Comparison of ENCODE assay signal across 17 cellular contexts in genomic region chr2:102803041-102803896, GRCh38. TPM values are rescaled to one million over a fixed set of nuclear protein-coding genes. Genes with fewer than 3 reads are reported as not detected.
DNase-seq lines count a peak whose midpoint lies in the region; ATAC-seq, FAIRE-seq and TF ChIP-seq lines count a peak whose summit lies in the region.
"Had no signal": no experiment of that assay in that cellular context is flagged by ENCODE, and none has a peak within 500 bp of the region (broad histone marks: within the 10 kb centered on the region; RNA-seq: fewer than 3 reads in every experiment).

No MANE protein-coding gene starts in this region.

- POLR2A ChIA-PET in SK-N-SH (lab: Yijun Ruan, JAX) = no interaction called here

- no peak overlapping the region for H3K4me3 ChIP-seq in BLaER1 treated with 17β-estradiol and CSF1 and Interleukin-3, amounts not matched to agents 10 nM and 100 nM
- H3K4me3 ChIP-seq in keratinocyte (ENCODE audit: control insufficient read depth in 2 of 3, extremely low read depth in 1 of 3, insufficient read depth in 2 of 3, low read depth in 1 of 3, low read length in 3 of 3) (no peak overlapping the region), SK-N-SH (ENCODE audit: low read depth in 2 of 2, low read length in 1 of 2) (no peak overlapping the region), lower lobe of right lung (no peak overlapping the region)
- H3K4me3 ChIP-seq: ascending aorta, dorsolateral prefrontal cortex, Peyer's patch had no signal

- no peak overlapping the region for H3K27ac Mint-ChIP-seq in activated naive CD8-positive, alpha-beta T cell

- H3K9me2 ChIP-seq in SK-N-SH = no peaks in the 10 kb centered on the region

- no peak for TF ChIP-seq EP300 in SK-N-SH (IDR thresholded peaks at IDR 0.05; ENCODE audit: borderline replicate concordance in 1 of 2, low read depth in 1 of 2, low read length in 1 of 2)

- H3K27ac ChIP-seq in BLaER1 treated with 17β-estradiol and CSF1 and Interleukin-3, amounts not matched to agents 10 nM and 100 nM = no peak overlapping the region
- no peak overlapping the region for H3K27ac ChIP-seq in keratinocyte (ENCODE audit: control insufficient read depth, insufficient read depth, low read length)
- H3K27ac ChIP-seq in SK-N-SH (ENCODE audit: low read depth in 2 of 2, low read length in 1 of 2) = no peak overlapping the region
- H3K27ac ChIP-seq in lower lobe of right lung = no peak overlapping the region
- H3K27ac ChIP-seq: ascending aorta, dorsolateral prefrontal cortex, Peyer's patch had no signal

- no peaks in the 10 kb centered on the region for H3K27me3 Mint-ChIP-seq in activated naive CD8-positive, alpha-beta T cell

- peaks cover 0 to 12% (median 11%) of the 10 kb centered on the region in 10 experiments; a peak in 17 of 20 replicates for H3K4me1 ChIP-seq in BLaER1 treated with 17β-estradiol and CSF1 and Interleukin-3, amounts not matched to agents 10 nM and 100 nM
- H3K4me1 ChIP-seq in keratinocyte (ENCODE audit: control insufficient read depth, extremely low read depth, insufficient read depth, low read length) (peaks cover 6% of the 10 kb centered on the region), SK-N-SH (ENCODE audit: control insufficient read depth in 1 of 2, insufficient read depth in 2 of 2, low read depth in 1 of 2, low read length in 1 of 2) (no peaks in the 10 kb centered on the region; a peak in 1 of 4 replicates), lower lobe of right lung (no peaks in the 10 kb centered on the region)
- H3K4me1 ChIP-seq: ascending aorta, Peyer's patch had no signal

- H3K4me2 ChIP-seq in BLaER1 treated with 17β-estradiol and CSF1 and Interleukin-3, amounts not matched to agents 10 nM and 100 nM = peak overlapping the region in 9 of 11 experiments; percentile 29 to 70 (median 56); a peak in 18 of 22 replicates
- H3K4me2 ChIP-seq in keratinocyte (ENCODE audit: control insufficient read depth, extremely low read depth, insufficient read depth, low read depth, low read length) = peak overlapping the region; percentile 18
- H3K4me2 ChIP-seq in SK-N-SH = no peak overlapping the region

- H3K36me3 ChIP-seq in BLaER1 treated with 17β-estradiol and CSF1 and Interleukin-3, amounts not matched to agents 10 nM and 100 nM = peaks cover 36 to 57% (median 47%) of the 10 kb centered on the region in 11 experiments
- no peaks in the 10 kb centered on the region for H3K36me3 ChIP-seq in keratinocyte (ENCODE audit: control insufficient read depth in 2 of 2, extremely low read depth in 1 of 2, insufficient read depth in 2 of 2, low read length in 2 of 2)
- no peaks in the 10 kb centered on the region for H3K36me3 ChIP-seq in SK-N-SH (replicated peaks in 1 of 2; ENCODE audit: control insufficient read depth in 1 of 2, insufficient read depth in 2 of 2, low read length in 1 of 2)
- no peaks in the 10 kb centered on the region for H3K36me3 ChIP-seq in lower lobe of right lung
- H3K36me3 ChIP-seq: Peyer's patch had no signal

- dilution Hi-C loops in keratinocyte (cut with MboI; ENCODE audit: extremely low pct_ligation_motif_present, low sequenced_read_pairs) = no loop called here

- peaks cover 14% of the 10 kb centered on the region for H3K4me1 Mint-ChIP-seq in activated naive CD8-positive, alpha-beta T cell (ENCODE audit: low read depth)

- in situ Hi-C loops in KBM-7 (cut with MboI; ENCODE audit: low pct_unique_long_range_greater_than_20kb, low sequenced_read_pairs) = no loop called here

- peaks cover 22% of the 10 kb centered on the region for H3K9me3 Mint-ChIP-seq in activated naive CD8-positive, alpha-beta T cell (ENCODE audit: low read depth)

- no peaks in the 10 kb centered on the region for H3K79me2 ChIP-seq in keratinocyte (ENCODE audit: control insufficient read depth, insufficient read depth, low read length)
- no peaks in the 10 kb centered on the region for H3K79me2 ChIP-seq in SK-N-SH (ENCODE audit: insufficient read depth)

- FAIRE-seq in keratinocyte (lab: Jason Lieb, UNC) = no peak
- FAIRE-seq: G401.6, islet of Langerhans, TTC549 had no signal

- no peak overlapping the region for H3K9ac ChIP-seq in BLaER1 treated with 17β-estradiol and CSF1 and Interleukin-3, amounts not matched to agents 10 nM and 100 nM
- no peak overlapping the region for H3K9ac ChIP-seq in keratinocyte (ENCODE audit: control insufficient read depth, extremely low read depth, insufficient read depth, low read length)
- no peak overlapping the region for H3K9ac ChIP-seq in SK-N-SH

- no peaks in the 10 kb centered on the region for H3F3A ChIP-seq in SK-N-SH (replicated peaks; ENCODE audit: insufficient read depth)

- CTCF ChIA-PET in SK-N-SH (lab: Yijun Ruan, JAX) = interaction anchor here (0.7 to 6.8 kb wide), 2 partner anchors 36 to 49 kb away, joined by 3 to 63 read pairs; no protein-coding TSS in a partner anchor

- peak; percentile 56 for DNase-seq in KBM-7
- DNase-seq in keratinocyte (ENCODE audit: low read depth, low spot score) = no peak
- no peak for DNase-seq in superior temporal gyrus (ENCODE audit: extremely low spot score)
- DNase-seq in SK-N-SH = no peak
- DNase-seq in lower lobe of right lung = no peak
- DNase-seq: dorsolateral prefrontal cortex, NCI-H1417 treated with DMSO at 0.1 percent for 48 hours, Peyer's patch, retina had no signal

- intact Hi-C loops in lower lobe of right lung (cut with DNase I) = no loop called here

- TF ChIP-seq CTCF in keratinocyte (optimal IDR thresholded peaks at IDR 0.05 in 1 of 3, IDR thresholded peaks at IDR 0.05 in 1 of 3, conservative IDR thresholded peaks at IDR 0.05 in 1 of 3; ENCODE audit: extremely low read depth in 1 of 3, insufficient read depth in 2 of 3, low read length in 3 of 3) (no peak), SK-N-SH (IDR thresholded peaks at IDR 0.05) (no peak), lower lobe of right lung (IDR thresholded peaks at IDR 0.05) (no peak)

- ATAC-seq in GM18858 (IDR thresholded peaks at IDR 0.05; ENCODE audit: unreplicated experiment) = no peak
- ATAC-seq in lower lobe of right lung = no peak
- ATAC-seq: HCT116 had no signal

- H3K36me3 Mint-ChIP-seq in activated naive CD8-positive, alpha-beta T cell = peaks cover 41% of the 10 kb centered on the region

- no peaks in the 10 kb centered on the region for H3K9me1 ChIP-seq in keratinocyte (ENCODE audit: control insufficient read depth, extremely low read depth, insufficient read depth, low read length)

- no peaks in the 10 kb centered on the region; a peak in 1 of 22 replicates for H3K27me3 ChIP-seq in BLaER1 treated with 17β-estradiol and CSF1 and Interleukin-3, amounts not matched to agents 10 nM and 100 nM
- H3K27me3 ChIP-seq in keratinocyte (ENCODE audit: control insufficient read depth, extremely low read depth, insufficient read depth, low read length) (no peaks in the 10 kb centered on the region), SK-N-SH (ENCODE audit: insufficient read depth) (no peaks in the 10 kb centered on the region), lower lobe of right lung (ENCODE audit: low read depth) (no peaks in the 10 kb centered on the region)
- H3K27me3 ChIP-seq: ascending aorta, dorsolateral prefrontal cortex, Peyer's patch had no signal

- H2AFZ ChIP-seq in keratinocyte (ENCODE audit: control insufficient read depth, low read length) (no peak overlapping the region), SK-N-SH (ENCODE audit: low read depth) (no peak overlapping the region)

- no peaks in the 10 kb centered on the region for H4K20me1 ChIP-seq in BLaER1 treated with 17β-estradiol and CSF1 and Interleukin-3, amounts not matched to agents 10 nM and 100 nM
- H4K20me1 ChIP-seq in keratinocyte (ENCODE audit: control insufficient read depth, extremely low read depth, insufficient read depth, low read length) (no peaks in the 10 kb centered on the region), SK-N-SH (ENCODE audit: insufficient read depth) (no peaks in the 10 kb centered on the region)

- TF ChIP-seq RAD21 in SK-N-SH (IDR thresholded peaks at IDR 0.05; ENCODE audit: low read length) = no peak

- peaks cover 60 to 68% (median 63%) of the 10 kb centered on the region in 11 experiments for H3K9me3 ChIP-seq in BLaER1 treated with 17β-estradiol and CSF1 and Interleukin-3, amounts not matched to agents 10 nM and 100 nM (replicated peaks in 1 of 11)
- H3K9me3 ChIP-seq in keratinocyte (ENCODE audit: control insufficient read depth, low read depth, low read length) = peaks cover 14% of the 10 kb centered on the region
- no peaks in the 10 kb centered on the region; the same call in 1 of the 2 replicates for H3K9me3 ChIP-seq in SK-N-SH
- peaks cover 12% of the 10 kb centered on the region for H3K9me3 ChIP-seq in lower lobe of right lung

- H3K4me3 Mint-ChIP-seq in activated naive CD8-positive, alpha-beta T cell = peak overlapping the region; percentile 11

- whole genome bisulfite sequencing in SK-N-SH (ENCODE audit: low lambda C conversion rate) = 76% methylated on average over 11 of the region's 13 CpGs

TF ChIP-seq in SK-N-SH, 30 proteins besides CTCF, POLR2A, EP300 and RAD21 (continues in another document):
- no peak for TF ChIP-seq USF1 (IDR thresholded peaks at IDR 0.05; ENCODE audit: borderline replicate concordance, low read depth)
- no peak for TF ChIP-seq YY1 (IDR thresholded peaks at IDR 0.05; ENCODE audit: low read depth)
- no peak for TF ChIP-seq RXRA (IDR thresholded peaks at IDR 0.05; ENCODE audit: borderline replicate concordance, low read depth)
- TF ChIP-seq ELF1 (IDR thresholded peaks at IDR 0.05) = no peak
- TF ChIP-seq TEAD4 (IDR thresholded peaks at IDR 0.05; ENCODE audit: borderline replicate concordance, insufficient read depth) = no peak
- TF ChIP-seq POLR2AphosphoS5 (IDR thresholded peaks at IDR 0.05; ENCODE audit: low read depth, low read length) = no peak
- no peak for TF ChIP-seq JUND (IDR thresholded peaks at IDR 0.05)
- no peak for TF ChIP-seq MEF2A (IDR thresholded peaks at IDR 0.05; ENCODE audit: borderline replicate concordance, low read depth)

RNA-seq across cellular contexts. Expression of gene TMEM182, which starts 41.4 kb away (rescaled TPM):
- polyA plus RNA-seq in keratinocyte (3.4 to 3.6 TPM (median 3.5 TPM) in 3 replicates), SK-N-SH (2012; rRNA removed) (1.7 and 3.4 TPM in 2 replicates)
- 1.6 TPM for polyA plus RNA-seq in keratinocyte (2011; ENCODE audit: low read depth)
- polyA plus RNA-seq in keratinocyte (2011; cell fraction: cytosol; rRNA removed) = 2.1 and 3.9 TPM in 2 replicates
- polyA plus RNA-seq in keratinocyte (2011; cell fraction: nucleus; rRNA removed) = 1.5 and 1.9 TPM in 2 replicates
- 5.2 and 5.6 TPM in 2 replicates for polyA plus RNA-seq in keratinocyte (2012; ENCODE audit: low replicate concordance)
- polyA minus RNA-seq in keratinocyte = 0.82 to 4.2 TPM (median 3.8 TPM) in 3 replicates
- 3.8 TPM for polyA minus RNA-seq in keratinocyte (2011; cell fraction: cytosol; rRNA and poly(A)+ RNA removed)
- polyA minus RNA-seq in keratinocyte (2011; cell fraction: nucleus; rRNA and poly(A)+ RNA removed) = 1.5 and 6.5 TPM in 2 replicates
- 3.2 and 3.4 TPM in 2 replicates for polyA plus RNA-seq in SK-N-SH (2012; cell fraction: cytosol; rRNA removed)
- 0.28 and 1.4 TPM in 2 replicates for polyA plus RNA-seq in SK-N-SH (2012; cell fraction: nucleus; rRNA removed)
- 3.7 TPM for total RNA-seq in lower lobe of right lung
- total RNA-seq: ascending aorta had no signal
